In genomic region chr3:177358968-177359600, GRCh38 we compare ENCODE assay signal across 8 cellular contexts.
A peak's percentile ranks its signal among the peaks of the same experiment; 100 is the strongest.
DNase-seq lines count a peak whose midpoint lies in the region; TF ChIP-seq lines count a peak whose summit lies in the region.

No MANE protein-coding gene starts in this region.

- no peaks in the 10 kb centered on the region for H3K36me3 Mint-ChIP-seq in progenitor cell of endocrine pancreas (ENCODE audit: insufficient read depth)

- TF ChIP-seq CTCF in Peyer's patch (IDR thresholded peaks at IDR 0.05) (no peak), progenitor cell of endocrine pancreas (IDR thresholded peaks at IDR 0.05; ENCODE audit: unreplicated experiment) (no peak)

- H3K27ac Mint-ChIP-seq in progenitor cell of endocrine pancreas: peak overlapping the region; percentile 93

- intact Hi-C loops in head of caudate nucleus (cut with DNase I): loop anchor here (1.0 to 5.0 kb wide), 2 partner anchors 162 to 302 kb away; partner anchors contain the start of gene TBL1XR1

- DNase-seq in SIG-M5 treated with dmso at 0.1 percent for 504 hours (lab: John Stamatoyannopoulos, UW; ENCODE audit: unreplicated experiment): peak; percentile 38
- no peak for DNase-seq in SIG-M5 (lab: John Stamatoyannopoulos, UW)
- peak; percentile 75 for DNase-seq in HK-2 (ENCODE audit: unreplicated experiment)
- DNase-seq in Peyer's patch: peak; percentile 54 to 83 (median 83)
- peak; percentile 23 to 40 (median 32) for DNase-seq in activated naive CD4-positive, alpha-beta T cell (lab: John Stamatoyannopoulos, UW)
- DNase-seq in head of caudate nucleus: peak in 35 of 42 donors; percentile 22 to 70 (median 41)
- peak; percentile 24 for DNase-seq in progenitor cell of endocrine pancreas (ENCODE audit: low spot score, unreplicated experiment)
- DNase-seq in GOT3 (lab: John Stamatoyannopoulos, UW): no peak

- peaks cover 10 to 57% (median 28%) of the 10 kb centered on the region in 4 donors for H3K4me1 ChIP-seq in Peyer's patch

- peaks cover 55% of the 10 kb centered on the region for H3K4me1 Mint-ChIP-seq in progenitor cell of endocrine pancreas (ENCODE audit: low read depth)

- no peaks in the 10 kb centered on the region for H3K27me3 ChIP-seq in Peyer's patch

- no peaks in the 10 kb centered on the region for H3K36me3 ChIP-seq in Peyer's patch

- peak overlapping the region; percentile 87 to 94 (median 90) for H3K27ac ChIP-seq in Peyer's patch

- peak overlapping the region; percentile 32 to 50 (median 45) for H3K4me3 ChIP-seq in Peyer's patch

- H3K9me3 Mint-ChIP-seq in progenitor cell of endocrine pancreas (ENCODE audit: low read depth): no peaks in the 10 kb centered on the region

- no peaks in the 10 kb centered on the region for H3K9me3 ChIP-seq in Peyer's patch

- no peaks in the 10 kb centered on the region for H3K27me3 Mint-ChIP-seq in progenitor cell of endocrine pancreas

- TF ChIP-seq POLR2A in Peyer's patch (IDR thresholded peaks at IDR 0.05): no peak

- H3K4me3 Mint-ChIP-seq in progenitor cell of endocrine pancreas (ENCODE audit: low read depth): peak overlapping the region; percentile 59

Comparison
In these comparisons a context has a peak if more than half of its experiments do, and no peak if none do; other contexts are left out.
1. DNase-seq: peak in SIG-M5 treated with dmso at 0.1 percent for 504 hours (single experiment), HK-2 (single experiment), Peyer's patch (3 of 3), activated naive CD4-positive, alpha-beta T cell (4 of 4), head of caudate nucleus (35 of 42) and progenitor cell of endocrine pancreas (single experiment); none in SIG-M5 (single experiment) and GOT3 (single experiment).